ENCODE assay signal across 13 cellular contexts in genomic region chr12:102694913-102695312, GRCh38.
DNase-seq lines count a peak whose midpoint lies in the region; ATAC-seq, FAIRE-seq and TF ChIP-seq lines count a peak whose summit lies in the region.
"Had no signal": no experiment of that assay in that cellular context is flagged by ENCODE, and none has a peak within 500 bp of the region (broad histone marks: within the 10 kb centered on the region; RNA-seq: fewer than 3 reads in every experiment).

No MANE protein-coding gene starts in this region.

- no peaks in the 10 kb centered on the region for H3K79me2 ChIP-seq in GM23338 (replicated peaks; ENCODE audit: insufficient read depth)
- no peaks in the 10 kb centered on the region for H3K79me2 ChIP-seq in HepG2 (ENCODE audit: insufficient read depth, low read length)

- TF ChIP-seq EP300 in HepG2 (IDR thresholded peaks at IDR 0.05; ENCODE audit: low read depth in 2 of 2, low read length in 2 of 2): no peak
- TF ChIP-seq EP300 in HepG2 (CRISPR knock-in tag; IDR thresholded peaks at IDR 0.05; ENCODE audit: borderline replicate concordance): no peak

- no peak for TF ChIP-seq RAD21 in HepG2 (CRISPR knock-in tag; IDR thresholded peaks at IDR 0.05)

- H3K27me3 ChIP-seq in GM23338 (ENCODE audit: insufficient read depth): no peaks in the 10 kb centered on the region
- H3K27me3 ChIP-seq in HepG2 (ENCODE audit: control insufficient read depth in 1 of 2, insufficient read depth in 2 of 2, low read length in 2 of 2): no peaks in the 10 kb centered on the region
- H3K27me3 ChIP-seq: BLaER1 had no signal

- intact Hi-C loops in HepG2 (cut with micrococcal nuclease; ENCODE audit: unreplicated experiment): no loop called here

- H3K9me3 ChIP-seq in HepG2 (ENCODE audit: low read length): no peaks in the 10 kb centered on the region

- H3K9me2 ChIP-seq in GM23338 (ENCODE audit: insufficient read depth): peaks cover 8% of the 10 kb centered on the region; the same call in 1 of the 2 replicates

- H4K20me1 ChIP-seq in GM23338 (replicated peaks; ENCODE audit: insufficient read depth) (no peaks in the 10 kb centered on the region), HepG2 (ENCODE audit: insufficient read depth, low read length) (no peaks in the 10 kb centered on the region)
- H4K20me1 ChIP-seq: BLaER1 had no signal

- ATAC-seq in GM23338 (no peak), HepG2 (no peak), GM21619 (IDR thresholded peaks at IDR 0.05; ENCODE audit: unreplicated experiment) (no peak)

- TF ChIP-seq CTCF in GM23338 (conservative IDR thresholded peaks at IDR 0.05; ENCODE audit: low read depth in 2 of 2) (no peak), HepG2 (CRISPR knock-in tag; IDR thresholded peaks at IDR 0.05) (no peak)

- H3K4me1 Mint-ChIP-seq in GM23338: peaks cover 23% of the 10 kb centered on the region
- H3K4me1 Mint-ChIP-seq: CD4-positive, CD25-positive, alpha-beta regulatory T cell had no signal

- H3K4me1 ChIP-seq in GM23338 (ENCODE audit: insufficient read depth) (peaks cover 14% of the 10 kb centered on the region; the same call in 1 of the 2 replicates), HepG2 (ENCODE audit: insufficient read depth, low read length) (no peaks in the 10 kb centered on the region)
- H3K4me1 ChIP-seq: BLaER1 had no signal

- H3K9ac ChIP-seq in HepG2 (ENCODE audit: insufficient read depth, low read depth, low read length): no peak overlapping the region
- H3K9ac ChIP-seq: BLaER1 had no signal

- DNase-seq in GM23338 (ENCODE audit: low spot score): no peak
- DNase-seq in OCI-M1 (lab: John Stamatoyannopoulos, UW): peak; percentile 73
- DNase-seq in HepG2 (ENCODE audit: low spot score): no peak
- no peak for DNase-seq in activated naive CD4-positive, alpha-beta T cell (lab: John Stamatoyannopoulos, UW)
- DNase-seq in SKM-1 (lab: John Stamatoyannopoulos, UW; ENCODE audit: unreplicated experiment): no peak
- DNase-seq: CD4-positive, CD25-positive, alpha-beta regulatory T cell; DMS79; EL; H7 had no signal

- no peaks in the 10 kb centered on the region for H3F3A ChIP-seq in GM23338 (replicated peaks; ENCODE audit: low read depth)

- no TSS peak for BruUV-seq in HepG2 (replicated peaks; lab: Mats Ljungman, UMichigan)

- FAIRE-seq in HepG2 (lab: Jason Lieb, UNC): no peak
- FAIRE-seq: G401.6, GM12891 had no signal

- H3K36me3 ChIP-seq in GM23338 (ENCODE audit: insufficient read depth) (no peaks in the 10 kb centered on the region), HepG2 (replicated peaks in 1 of 2; ENCODE audit: control insufficient read depth in 1 of 2, insufficient read depth in 2 of 2, low read length in 2 of 2) (no peaks in the 10 kb centered on the region)
- H3K36me3 ChIP-seq: BLaER1 had no signal

- in situ Hi-C loops in HepG2 (cut with HindIII; ENCODE audit: extremely low pct_ligation_motif_present, low pct_unique_long_range_greater_than_20kb): no loop called here

- H3K4me2 ChIP-seq in GM23338 (no peak overlapping the region), HepG2 (ENCODE audit: low read depth, low read length) (no peak overlapping the region)
- H3K4me2 ChIP-seq: BLaER1 had no signal

- POLR2A ChIA-PET in HepG2 (lab: Yijun Ruan, JAX): no interaction called here

- CTCF ChIA-PET in HepG2 (lab: Yijun Ruan, JAX; ENCODE audit: low intra/inter-chr PET ratio, low total read pairs): no interaction called here

- WGBS in HepG2 (ENCODE audit: low lambda C conversion rate): 0% methylated on average over 1 of the region's 1 CpG

- H3K27ac ChIP-seq in GM23338 (ENCODE audit: low read depth): no peak overlapping the region
- no peak overlapping the region for H3K27ac ChIP-seq in HepG2 (ENCODE audit: extremely low read length, insufficient read depth, low read length)
- H3K27ac ChIP-seq: BLaER1 had no signal

- H3K27me3 Mint-ChIP-seq in GM23338 (ENCODE audit: insufficient read depth, low read depth, poor library complexity): no peaks in the 10 kb centered on the region

- H3K9me3 Mint-ChIP-seq in GM23338: no peaks in the 10 kb centered on the region; the same call in 1 of the 3 replicates

- no peaks in the 10 kb centered on the region for H3K36me3 Mint-ChIP-seq in GM23338 (ENCODE audit: low read depth)
- H3K36me3 Mint-ChIP-seq: CD4-positive, CD25-positive, alpha-beta regulatory T cell had no signal

- no peak overlapping the region for H3K4me3 Mint-ChIP-seq in GM23338
- H3K4me3 Mint-ChIP-seq: CD4-positive, CD25-positive, alpha-beta regulatory T cell had no signal

- H2AFZ ChIP-seq in GM23338 (no peak overlapping the region), HepG2 (ENCODE audit: low read length) (no peak overlapping the region)

- H3K4me3 ChIP-seq in GM23338 (no peak overlapping the region), HepG2 (replicated peaks in 1 of 3; ENCODE audit: insufficient read depth in 1 of 3, low read depth in 2 of 3, low read length in 3 of 3) (no peak overlapping the region)
- H3K4me3 ChIP-seq: BLaER1 had no signal

- H3K27ac Mint-ChIP-seq in GM23338: peak overlapping the region; percentile 30; the same call in 1 of the 2 replicates
- H3K27ac Mint-ChIP-seq: CD4-positive, CD25-positive, alpha-beta regulatory T cell had no signal

- no peak for TF ChIP-seq POLR2A in HepG2 (IDR thresholded peaks at IDR 0.05; ENCODE audit: insufficient read depth in 1 of 2, low read depth in 2 of 2, low read length in 2 of 2)

TF ChIP-seq in GM23338, 12 proteins besides CTCF, POLR2A, EP300 and RAD21 (continues in another document):
- no peak for TF ChIP-seq CREB1 (CRISPR knock-in tag; IDR thresholded peaks at IDR 0.05; ENCODE audit: low read depth)
- TF ChIP-seq JUNB (IDR thresholded peaks at IDR 0.05; ENCODE audit: unreplicated experiment): no peak
- no peak for TF ChIP-seq ZNF331 (CRISPR knock-in tag; IDR thresholded peaks at IDR 0.05; ENCODE audit: low read depth)
- TF ChIP-seq REST (IDR thresholded peaks at IDR 0.05; ENCODE audit: unreplicated experiment): no peak
- no peak for TF ChIP-seq STAT1 (IDR thresholded peaks at IDR 0.05; ENCODE audit: unreplicated experiment)

TF ChIP-seq in HepG2, 621 proteins besides CTCF, POLR2A, EP300 and RAD21:
- TF ChIP-seq MAFF (IDR thresholded peaks at IDR 0.05; ENCODE audit: low read depth, low read length) (peak; percentile 53; the same call in 1 of the 2 replicates), MAFK (conservative IDR thresholded peaks at IDR 0.05 in 1 of 2, IDR thresholded peaks at IDR 0.05 in 1 of 2; ENCODE audit: low read length in 2 of 2) (peak; percentile 47 to 81; a peak in 3 of 4 replicates), ZNF652 (CRISPR knock-in tag; IDR thresholded peaks at IDR 0.05; ENCODE audit: borderline replicate concordance, low read depth) (no peak)
